1 cellular context compared by ENCODE assay signal in the genomic region with DNA sequence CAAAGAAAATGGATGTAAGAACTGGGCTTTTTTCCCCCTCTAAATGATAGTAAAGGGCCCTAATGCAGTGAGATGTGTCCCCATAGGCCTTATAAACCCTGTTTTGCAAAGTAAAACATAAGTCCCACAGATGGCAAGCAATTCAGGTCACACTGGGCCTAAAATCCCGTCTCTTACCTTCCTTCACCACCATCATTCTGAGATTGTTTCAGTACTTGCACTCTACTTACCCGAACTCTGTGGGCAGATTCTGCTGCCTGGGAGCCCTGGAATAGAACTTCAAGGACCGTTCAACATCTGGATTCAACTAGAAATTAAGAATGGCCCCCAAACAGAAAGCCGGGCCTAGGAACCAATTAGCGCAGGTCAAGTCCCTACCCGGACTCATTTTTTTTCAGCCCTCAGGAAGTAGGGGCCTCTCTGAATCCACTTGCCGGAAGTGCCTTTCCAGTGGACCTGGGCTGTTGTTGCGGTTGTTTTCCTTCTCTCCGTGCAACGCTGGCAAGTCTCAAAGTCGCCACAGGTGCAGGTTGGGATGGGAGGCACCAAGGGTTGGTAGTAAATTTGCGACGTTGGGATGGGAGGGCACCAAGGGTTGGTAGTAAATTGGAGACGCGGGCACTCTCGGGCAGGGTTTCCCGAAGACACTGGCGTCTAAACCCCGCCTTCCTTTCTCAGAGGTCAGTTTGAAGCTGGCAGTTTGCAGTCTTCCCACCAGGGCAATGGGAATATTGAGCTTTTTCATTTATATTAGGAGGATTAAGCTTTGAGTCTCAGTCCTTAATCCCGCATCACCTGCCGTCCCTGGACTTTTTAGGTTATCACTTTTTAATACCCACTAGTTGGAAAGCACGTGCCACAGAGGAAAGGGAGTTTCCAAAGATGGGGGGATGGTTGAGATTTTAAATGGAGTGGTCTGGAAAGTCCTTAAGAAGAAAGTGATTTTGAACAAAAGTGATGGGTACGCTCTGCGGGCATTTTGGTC.
TF ChIP-seq lines count a peak whose summit lies in the region.

A gene with protein sequence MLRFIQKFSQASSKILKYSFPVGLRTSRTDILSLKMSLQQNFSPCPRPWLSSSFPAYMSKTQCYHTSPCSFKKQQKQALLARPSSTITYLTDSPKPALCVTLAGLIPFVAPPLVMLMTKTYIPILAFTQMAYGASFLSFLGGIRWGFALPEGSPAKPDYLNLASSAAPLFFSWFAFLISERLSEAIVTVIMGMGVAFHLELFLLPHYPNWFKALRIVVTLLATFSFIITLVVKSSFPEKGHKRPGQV (plus strand): TSS at position 429 of the 985 bp plus-strand sequence. CDS start 2,888 bp downstream, outside the sequence.

TF ChIP-seq in K562, 482 proteins besides CTCF, POLR2A, EP300 and RAD21 (continued from another document and continues in another):
- TF ChIP-seq, protein P1, sequence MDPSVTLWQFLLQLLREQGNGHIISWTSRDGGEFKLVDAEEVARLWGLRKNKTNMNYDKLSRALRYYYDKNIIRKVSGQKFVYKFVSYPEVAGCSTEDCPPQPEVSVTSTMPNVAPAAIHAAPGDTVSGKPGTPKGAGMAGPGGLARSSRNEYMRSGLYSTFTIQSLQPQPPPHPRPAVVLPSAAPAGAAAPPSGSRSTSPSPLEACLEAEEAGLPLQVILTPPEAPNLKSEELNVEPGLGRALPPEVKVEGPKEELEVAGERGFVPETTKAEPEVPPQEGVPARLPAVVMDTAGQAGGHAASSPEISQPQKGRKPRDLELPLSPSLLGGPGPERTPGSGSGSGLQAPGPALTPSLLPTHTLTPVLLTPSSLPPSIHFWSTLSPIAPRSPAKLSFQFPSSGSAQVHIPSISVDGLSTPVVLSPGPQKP (CRISPR knock-in tag; IDR thresholded peaks at IDR 0.05): no peak
- TF ChIP-seq, protein P2, sequence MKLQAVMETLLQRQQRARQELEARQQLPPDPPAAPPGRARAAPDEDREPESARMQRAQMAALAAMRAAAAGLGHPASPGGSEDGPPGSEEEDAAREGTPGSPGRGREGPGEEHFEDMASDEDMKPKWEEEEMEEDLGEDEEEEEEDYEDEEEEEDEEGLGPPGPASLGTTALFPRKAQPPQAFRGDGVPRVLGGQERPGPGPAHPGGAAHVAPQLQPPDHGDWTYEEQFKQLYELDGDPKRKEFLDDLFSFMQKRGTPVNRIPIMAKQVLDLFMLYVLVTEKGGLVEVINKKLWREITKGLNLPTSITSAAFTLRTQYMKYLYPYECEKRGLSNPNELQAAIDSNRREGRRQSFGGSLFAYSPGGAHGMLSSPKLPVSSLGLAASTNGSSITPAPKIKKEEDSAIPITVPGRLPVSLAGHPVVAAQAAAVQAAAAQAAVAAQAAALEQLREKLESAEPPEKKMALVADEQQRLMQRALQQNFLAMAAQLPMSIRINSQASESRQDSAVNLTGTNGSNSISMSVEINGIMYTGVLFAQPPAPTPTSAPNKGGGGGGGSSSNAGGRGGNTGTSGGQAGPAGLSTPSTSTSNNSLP (IDR thresholded peaks at IDR 0.05; ENCODE audit: borderline replicate concordance, low read depth, low read length): peak; percentile 67; the same call in 1 of the 2 replicates
- TF ChIP-seq STAG1 (CRISPR knock-in tag; IDR thresholded peaks at IDR 0.05; ENCODE audit: borderline replicate concordance): no peak
- no peak for TF ChIP-seq PHF21A (IDR thresholded peaks at IDR 0.05; ENCODE audit: borderline replicate concordance, low read depth)
- TF ChIP-seq, protein P3, sequence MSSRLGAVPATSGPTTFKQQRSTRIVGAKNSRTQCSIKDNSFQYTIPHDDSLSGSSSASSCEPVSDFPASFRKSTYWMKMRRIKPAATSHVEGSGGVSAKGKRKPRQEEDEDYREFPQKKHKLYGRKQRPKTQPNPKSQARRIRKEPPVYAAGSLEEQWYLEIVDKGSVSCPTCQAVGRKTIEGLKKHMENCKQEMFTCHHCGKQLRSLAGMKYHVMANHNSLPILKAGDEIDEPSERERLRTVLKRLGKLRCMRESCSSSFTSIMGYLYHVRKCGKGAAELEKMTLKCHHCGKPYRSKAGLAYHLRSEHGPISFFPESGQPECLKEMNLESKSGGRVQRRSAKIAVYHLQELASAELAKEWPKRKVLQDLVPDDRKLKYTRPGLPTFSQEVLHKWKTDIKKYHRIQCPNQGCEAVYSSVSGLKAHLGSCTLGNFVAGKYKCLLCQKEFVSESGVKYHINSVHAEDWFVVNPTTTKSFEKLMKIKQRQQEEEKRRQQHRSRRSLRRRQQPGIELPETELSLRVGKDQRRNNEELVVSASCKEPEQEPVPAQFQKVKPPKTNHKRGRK (tag; IDR thresholded peaks at IDR 0.05): no peak
- no peak for TF ChIP-seq TARDBP (IDR thresholded peaks at IDR 0.05)
- TF ChIP-seq SMAD4 (CRISPR knock-in tag; conservative IDR thresholded peaks at IDR 0.05): peak; percentile 27
- TF ChIP-seq, protein P4, sequence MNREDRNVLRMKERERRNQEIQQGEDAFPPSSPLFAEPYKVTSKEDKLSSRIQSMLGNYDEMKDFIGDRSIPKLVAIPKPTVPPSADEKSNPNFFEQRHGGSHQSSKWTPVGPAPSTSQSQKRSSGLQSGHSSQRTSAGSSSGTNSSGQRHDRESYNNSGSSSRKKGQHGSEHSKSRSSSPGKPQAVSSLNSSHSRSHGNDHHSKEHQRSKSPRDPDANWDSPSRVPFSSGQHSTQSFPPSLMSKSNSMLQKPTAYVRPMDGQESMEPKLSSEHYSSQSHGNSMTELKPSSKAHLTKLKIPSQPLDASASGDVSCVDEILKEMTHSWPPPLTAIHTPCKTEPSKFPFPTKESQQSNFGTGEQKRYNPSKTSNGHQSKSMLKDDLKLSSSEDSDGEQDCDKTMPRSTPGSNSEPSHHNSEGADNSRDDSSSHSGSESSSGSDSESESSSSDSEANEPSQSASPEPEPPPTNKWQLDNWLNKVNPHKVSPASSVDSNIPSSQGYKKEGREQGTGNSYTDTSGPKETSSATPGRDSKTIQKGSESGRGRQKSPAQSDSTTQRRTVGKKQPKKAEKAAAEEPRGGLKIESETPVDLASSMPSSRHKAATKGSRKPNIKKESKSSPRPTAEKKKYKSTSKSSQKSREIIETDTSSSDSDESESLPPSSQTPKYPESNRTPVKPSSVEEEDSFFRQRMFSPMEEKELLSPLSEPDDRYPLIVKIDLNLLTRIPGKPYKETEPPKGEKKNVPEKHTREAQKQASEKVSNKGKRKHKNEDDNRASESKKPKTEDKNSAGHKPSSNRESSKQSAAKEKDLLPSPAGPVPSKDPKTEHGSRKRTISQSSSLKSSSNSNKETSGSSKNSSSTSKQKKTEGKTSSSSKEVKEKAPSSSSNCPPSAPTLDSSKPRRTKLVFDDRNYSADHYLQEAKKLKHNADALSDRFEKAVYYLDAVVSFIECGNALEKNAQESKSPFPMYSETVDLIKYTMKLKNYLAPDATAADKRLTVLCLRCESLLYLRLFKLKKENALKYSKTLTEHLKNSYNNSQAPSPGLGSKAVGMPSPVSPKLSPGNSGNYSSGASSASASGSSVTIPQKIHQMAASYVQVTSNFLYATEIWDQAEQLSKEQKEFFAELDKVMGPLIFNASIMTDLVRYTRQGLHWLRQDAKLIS (CRISPR knock-in tag; IDR thresholded peaks at IDR 0.05): 0 out of 2 replicates have a peak, but pooled peaks have one; percentile 69
- TF ChIP-seq ZNF431 (CRISPR knock-in tag; IDR thresholded peaks at IDR 0.05): peak; percentile 33
- no peak for TF ChIP-seq NFIX (CRISPR knock-in tag; IDR thresholded peaks at IDR 0.05; ENCODE audit: low read depth)
- TF ChIP-seq MYBL2 (IDR thresholded peaks at IDR 0.05; ENCODE audit: low read depth): 0 out of 2 replicates have a peak, but pooled peaks have one; percentile 46
- TF ChIP-seq MYBL2 (CRISPR knock-in tag; IDR thresholded peaks at IDR 0.05; ENCODE audit: borderline replicate concordance): no peak
- TF ChIP-seq E2F3 (CRISPR knock-in tag; IDR thresholded peaks at IDR 0.05): no peak
- TF ChIP-seq RFX5 (IDR thresholded peaks at IDR 0.05; ENCODE audit: low read depth, low read length): no peak; the same call in 1 of the 2 replicates
- no peak for TF ChIP-seq PCBP1 (IDR thresholded peaks at IDR 0.05; ENCODE audit: low read depth, low read length, poor library complexity, severe bottlenecking)
- no peak for TF ChIP-seq MCM2 (IDR thresholded peaks at IDR 0.05; ENCODE audit: low read depth)
- TF ChIP-seq, protein P5, sequence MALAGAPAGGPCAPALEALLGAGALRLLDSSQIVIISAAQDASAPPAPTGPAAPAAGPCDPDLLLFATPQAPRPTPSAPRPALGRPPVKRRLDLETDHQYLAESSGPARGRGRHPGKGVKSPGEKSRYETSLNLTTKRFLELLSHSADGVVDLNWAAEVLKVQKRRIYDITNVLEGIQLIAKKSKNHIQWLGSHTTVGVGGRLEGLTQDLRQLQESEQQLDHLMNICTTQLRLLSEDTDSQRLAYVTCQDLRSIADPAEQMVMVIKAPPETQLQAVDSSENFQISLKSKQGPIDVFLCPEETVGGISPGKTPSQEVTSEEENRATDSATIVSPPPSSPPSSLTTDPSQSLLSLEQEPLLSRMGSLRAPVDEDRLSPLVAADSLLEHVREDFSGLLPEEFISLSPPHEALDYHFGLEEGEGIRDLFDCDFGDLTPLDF (CRISPR knock-in tag; IDR thresholded peaks at IDR 0.05): no peak
- no peak; the same call in 1 of the 2 replicates for TF ChIP-seq ZNF780A (CRISPR knock-in tag; IDR thresholded peaks at IDR 0.05)
- TF ChIP-seq XRCC3 (IDR thresholded peaks at IDR 0.05): no peak
- TF ChIP-seq ZNF12 (CRISPR knock-in tag; IDR thresholded peaks at IDR 0.05): peak; percentile 73
- no peak for TF ChIP-seq SAFB2 (IDR thresholded peaks at IDR 0.05; ENCODE audit: borderline replicate concordance, low read depth, low read length, severe bottlenecking)
- TF ChIP-seq TGIF2 (CRISPR knock-in tag; IDR thresholded peaks at IDR 0.05): no peak
- TF ChIP-seq KDM4B (IDR thresholded peaks at IDR 0.05; ENCODE audit: borderline replicate concordance in 2 of 2, low read depth in 1 of 2): 0 out of 4 replicates have a peak, but pooled peaks of 1 of the 2 experiments have one; percentile 82
- TF ChIP-seq, protein P6, sequence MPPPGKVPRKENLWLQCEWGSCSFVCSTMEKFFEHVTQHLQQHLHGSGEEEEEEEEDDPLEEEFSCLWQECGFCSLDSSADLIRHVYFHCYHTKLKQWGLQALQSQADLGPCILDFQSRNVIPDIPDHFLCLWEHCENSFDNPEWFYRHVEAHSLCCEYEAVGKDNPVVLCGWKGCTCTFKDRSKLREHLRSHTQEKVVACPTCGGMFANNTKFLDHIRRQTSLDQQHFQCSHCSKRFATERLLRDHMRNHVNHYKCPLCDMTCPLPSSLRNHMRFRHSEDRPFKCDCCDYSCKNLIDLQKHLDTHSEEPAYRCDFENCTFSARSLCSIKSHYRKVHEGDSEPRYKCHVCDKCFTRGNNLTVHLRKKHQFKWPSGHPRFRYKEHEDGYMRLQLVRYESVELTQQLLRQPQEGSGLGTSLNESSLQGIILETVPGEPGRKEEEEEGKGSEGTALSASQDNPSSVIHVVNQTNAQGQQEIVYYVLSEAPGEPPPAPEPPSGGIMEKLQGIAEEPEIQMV (tag; conservative IDR thresholded peaks at IDR 0.05; ENCODE audit: low read depth): no peak
- TF ChIP-seq KLF6 (CRISPR knock-in tag; IDR thresholded peaks at IDR 0.05; ENCODE audit: borderline replicate concordance): 0 out of 2 replicates have a peak, but pooled peaks have one; percentile 10
- TF ChIP-seq NFE2L1 (tag; IDR thresholded peaks at IDR 0.05; ENCODE audit: borderline replicate concordance, low read depth): peak; percentile 38
- TF ChIP-seq BRD4 (IDR thresholded peaks at IDR 0.05): peak; percentile 92
- TF ChIP-seq ZNF830 (CRISPR knock-in tag; IDR thresholded peaks at IDR 0.05): no peak
- TF ChIP-seq, protein P7, sequence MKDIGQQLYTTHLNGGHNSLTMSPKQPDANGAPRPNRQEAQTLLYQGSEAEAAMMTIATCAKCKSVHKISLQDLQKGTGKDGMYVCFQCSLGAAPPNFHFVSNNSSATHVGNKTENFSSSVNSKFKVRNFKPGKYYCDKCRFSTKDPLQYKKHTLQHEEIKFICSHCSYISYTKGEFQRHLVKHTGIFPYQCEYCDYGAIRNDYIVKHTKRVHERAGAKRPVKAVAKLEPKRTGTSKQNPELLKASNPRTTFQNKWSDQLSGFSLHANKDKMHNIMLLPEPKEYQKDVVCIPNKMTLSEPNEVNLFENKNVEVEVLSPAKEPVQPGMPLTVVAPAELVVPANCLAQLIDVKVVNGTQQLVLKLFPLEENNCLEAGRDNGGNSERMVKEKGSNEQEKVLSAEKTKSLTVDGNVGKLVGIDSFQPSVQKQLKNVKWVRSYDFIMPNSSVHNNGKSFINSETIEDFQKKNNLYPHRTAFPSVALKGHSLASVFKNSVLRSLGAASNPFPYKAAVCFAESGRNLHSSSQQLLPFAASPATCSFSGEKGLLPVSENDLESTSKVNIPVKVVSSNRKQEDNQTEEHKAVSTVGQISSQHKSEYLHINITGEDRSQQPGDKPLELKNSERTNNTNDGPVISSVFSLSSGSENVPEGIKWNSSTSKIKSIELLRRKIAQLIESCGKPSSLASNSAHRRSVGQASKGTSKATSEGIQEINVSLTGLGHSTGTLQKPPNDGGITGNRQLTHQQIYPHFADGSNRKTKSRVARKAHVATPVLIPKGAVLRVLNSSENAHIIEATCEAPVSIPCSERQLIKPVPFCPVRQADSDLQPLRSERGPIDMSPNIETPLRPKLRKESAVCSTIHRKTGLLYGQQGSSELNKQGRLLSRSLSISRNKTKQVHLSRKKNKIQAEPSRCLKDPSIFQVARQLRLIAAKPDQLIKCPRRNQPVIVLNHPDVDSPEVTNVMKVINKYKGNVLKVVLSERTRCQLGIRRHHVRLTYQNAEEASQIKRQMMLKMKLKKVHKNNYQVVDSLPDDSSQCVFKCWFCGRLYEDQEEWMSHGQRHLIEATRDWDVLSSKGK (CRISPR knock-in tag; IDR thresholded peaks at IDR 0.05): 0 out of 2 replicates have a peak, but pooled peaks have one; percentile 5
- no peak for TF ChIP-seq EHMT2 (IDR thresholded peaks at IDR 0.05)
- no peak for TF ChIP-seq KHSRP (IDR thresholded peaks at IDR 0.05)
- no peak for TF ChIP-seq CEBPG (CRISPR knock-in tag; IDR thresholded peaks at IDR 0.05)
- no peak for TF ChIP-seq CEBPG (tag; conservative IDR thresholded peaks at IDR 0.05 in 1 of 2, IDR thresholded peaks at IDR 0.05 in 1 of 2)
- TF ChIP-seq, protein P8, sequence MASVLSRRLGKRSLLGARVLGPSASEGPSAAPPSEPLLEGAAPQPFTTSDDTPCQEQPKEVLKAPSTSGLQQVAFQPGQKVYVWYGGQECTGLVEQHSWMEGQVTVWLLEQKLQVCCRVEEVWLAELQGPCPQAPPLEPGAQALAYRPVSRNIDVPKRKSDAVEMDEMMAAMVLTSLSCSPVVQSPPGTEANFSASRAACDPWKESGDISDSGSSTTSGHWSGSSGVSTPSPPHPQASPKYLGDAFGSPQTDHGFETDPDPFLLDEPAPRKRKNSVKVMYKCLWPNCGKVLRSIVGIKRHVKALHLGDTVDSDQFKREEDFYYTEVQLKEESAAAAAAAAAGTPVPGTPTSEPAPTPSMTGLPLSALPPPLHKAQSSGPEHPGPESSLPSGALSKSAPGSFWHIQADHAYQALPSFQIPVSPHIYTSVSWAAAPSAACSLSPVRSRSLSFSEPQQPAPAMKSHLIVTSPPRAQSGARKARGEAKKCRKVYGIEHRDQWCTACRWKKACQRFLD (CRISPR knock-in tag; IDR thresholded peaks at IDR 0.05): peak; percentile 82; the same call in 1 of the 2 replicates
- no peak for TF ChIP-seq ZNF274 (IDR thresholded peaks at IDR 0.05; ENCODE audit: borderline replicate concordance, low read depth, low read length)
- no peak for TF ChIP-seq TFAM (CRISPR knock-in tag; conservative IDR thresholded peaks at IDR 0.05)
- peak; percentile 48; the same call in 1 of the 2 replicates for TF ChIP-seq ADNP (tag; IDR thresholded peaks at IDR 0.05)
- TF ChIP-seq ZNF764 (CRISPR knock-in tag; IDR thresholded peaks at IDR 0.05; ENCODE audit: low read depth): 0 out of 2 replicates have a peak, but pooled peaks have one; percentile 46
- TF ChIP-seq HMGN3 (IDR thresholded peaks at IDR 0.05; ENCODE audit: borderline replicate concordance, extremely low read depth, insufficient read length, low read depth, low read length): no peak
- TF ChIP-seq YY1 (IDR thresholded peaks at IDR 0.05; ENCODE audit: borderline replicate concordance in 1 of 3, control insufficient read depth in 1 of 3, extremely low read depth in 1 of 3, insufficient read depth in 3 of 3, insufficient read length in 1 of 3, insufficient replicate concordance in 2 of 3, low read depth in 1 of 3, low read length in 2 of 3): peak; percentile 45 to 94 (median 87)
- peak; percentile 97 for TF ChIP-seq TAF9B (IDR thresholded peaks at IDR 0.05; ENCODE audit: partially characterized antibody)
